20 cellular contexts compared by ENCODE assay signal in the genomic region with DNA sequence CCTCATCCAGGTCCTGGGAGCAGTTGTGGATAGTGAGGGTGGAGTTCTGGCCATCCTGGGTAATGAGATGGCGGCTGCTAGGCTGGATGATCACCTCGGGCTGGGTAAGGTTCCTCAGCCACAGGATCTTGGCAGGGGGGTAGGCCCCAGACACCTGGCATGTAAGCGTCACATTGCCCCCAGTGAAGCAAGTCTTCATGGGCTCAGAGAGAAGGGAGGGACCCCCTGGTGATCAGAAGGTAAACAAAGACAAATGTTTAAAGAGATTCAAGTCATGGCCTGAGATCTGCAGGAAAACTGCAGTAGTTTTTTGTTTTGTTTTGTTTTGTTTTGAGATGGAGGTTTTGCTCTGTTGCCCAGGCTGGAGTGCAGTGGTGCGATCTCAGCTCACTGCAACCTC.
"Had no signal": no experiment of that assay in that cellular context is flagged by ENCODE, and none has a peak within 500 bp of the region (broad histone marks: within the 10 kb centered on the region; RNA-seq: fewer than 3 reads in every experiment).

No MANE protein-coding gene starts in this region.

- H3K4me3 Mint-ChIP-seq: activated CD4-positive, alpha-beta memory T cell treated with anti-CD3 and anti-CD28 coated beads for 36 hours; activated naive CD8-positive, alpha-beta T cell treated with anti-CD3 and anti-CD28 coated beads for 36 hours; memory B cell; nephron; stimulated activated memory B cell treated with anti-CD40 and anti-IgM and Interleukin-4, amounts not matched to agents 10 μg/mL and 1 μg/mL and 100 μg/mL, for 72 hours; type B pancreatic cell had no signal

- H3K36me3 ChIP-seq: colonic mucosa had no signal

- H3K27me3 Mint-ChIP-seq: activated CD4-positive, alpha-beta memory T cell treated with anti-CD3 and anti-CD28 coated beads for 36 hours; activated naive CD8-positive, alpha-beta T cell treated with anti-CD3 and anti-CD28 coated beads for 36 hours; stimulated activated memory B cell treated with anti-CD40 and anti-IgM and Interleukin-4, amounts not matched to agents 10 μg/mL and 1 μg/mL and 100 μg/mL, for 72 hours; type B pancreatic cell had no signal

- DNase-seq: activated CD4-positive, alpha-beta memory T cell treated with anti-CD3 and anti-CD28 coated beads for 36 hours; activated CD4-positive, alpha-beta T cell treated with anti-CD3 and anti-CD28 coated beads for 48 hours; activated naive CD4-positive, alpha-beta T cell treated with Interleukin-2 at 50 U/mL for 16 hours; activated naive CD8-positive, alpha-beta T cell treated with anti-CD3 and anti-CD28 coated beads for 36 hours; activated T-cell treated with anti-CD3 and anti-CD28 coated beads, Interleukin-2, amount 50 U/mL, for 48 hours; colonic mucosa; left cardiac atrium; occipital lobe; small intestine; stimulated activated CD4-positive, alpha-beta T cell treated with anti-CD3 and anti-CD28 coated beads, Interleukin-15, amount 100 ng/mL, for 24 hours; testis had no signal

- H3K27ac Mint-ChIP-seq: activated CD4-positive, alpha-beta memory T cell treated with anti-CD3 and anti-CD28 coated beads for 36 hours; activated naive CD8-positive, alpha-beta T cell treated with anti-CD3 and anti-CD28 coated beads for 36 hours; memory B cell; nephron; stimulated activated memory B cell treated with anti-CD40 and anti-IgM and Interleukin-4, amounts not matched to agents 10 μg/mL and 1 μg/mL and 100 μg/mL, for 72 hours; type B pancreatic cell had no signal

- H3K9me3 ChIP-seq: colonic mucosa, gastroesophageal sphincter, testis, vagina had no signal

- H3K27me3 ChIP-seq: colonic mucosa, dorsolateral prefrontal cortex, gastroesophageal sphincter, heart left ventricle, testis, vagina had no signal

- H3K27ac ChIP-seq: colonic mucosa, epithelial cell of prostate, gastroesophageal sphincter, heart left ventricle, testis, vagina had no signal

- H3K4me1 Mint-ChIP-seq: activated naive CD8-positive, alpha-beta T cell treated with anti-CD3 and anti-CD28 coated beads for 36 hours; memory B cell; nephron; stimulated activated memory B cell treated with anti-CD40 and anti-IgM and Interleukin-4, amounts not matched to agents 10 μg/mL and 1 μg/mL and 100 μg/mL, for 72 hours had no signal

- H3K4me3 ChIP-seq: colonic mucosa, dorsolateral prefrontal cortex, gastroesophageal sphincter, heart left ventricle, testis, vagina had no signal

- H3K4me1 ChIP-seq: colonic mucosa, gastroesophageal sphincter, heart left ventricle, testis, vagina had no signal

- H3K9me3 Mint-ChIP-seq: activated naive CD8-positive, alpha-beta T cell treated with anti-CD3 and anti-CD28 coated beads for 36 hours; memory B cell; nephron; stimulated activated memory B cell treated with anti-CD40 and anti-IgM and Interleukin-4, amounts not matched to agents 10 μg/mL and 1 μg/mL and 100 μg/mL, for 72 hours; type B pancreatic cell had no signal

- H3K36me3 Mint-ChIP-seq: activated naive CD8-positive, alpha-beta T cell treated with anti-CD3 and anti-CD28 coated beads for 36 hours; stimulated activated memory B cell treated with anti-CD40 and anti-IgM and Interleukin-4, amounts not matched to agents 10 μg/mL and 1 μg/mL and 100 μg/mL, for 72 hours had no signal
